ENCODE assay signal across 11 cellular contexts in genomic region chr12:104524026-104524425, GRCh38.
DNase-seq lines count a peak whose midpoint lies in the region; ATAC-seq and TF ChIP-seq lines count a peak whose summit lies in the region.
"Had no signal": no experiment of that assay in that cellular context is flagged by ENCODE, and none has a peak within 500 bp of the region (broad histone marks: within the 10 kb centered on the region; RNA-seq: fewer than 3 reads in every experiment).

No MANE protein-coding gene starts in this region.

- H3K27me3 ChIP-seq in gastrocnemius medialis: no peaks in the 10 kb centered on the region

- peaks cover 48% of the 10 kb centered on the region for H3K36me3 Mint-ChIP-seq in activated CD8-positive, alpha-beta memory T cell treated with anti-CD3 and anti-CD28 coated beads, Interleukin-2, amount 10 ng/mL, durations not matched to agents 7 days and 5 days
- H3K36me3 Mint-ChIP-seq in effector memory CD8-positive, alpha-beta T cell (ENCODE audit: insufficient read depth): peaks cover 8% of the 10 kb centered on the region
- H3K36me3 Mint-ChIP-seq in stimulated activated memory B cell treated with anti-CD40 and anti-IgM and Interleukin-4, amounts not matched to agents 10 μg/mL and 1 μg/mL and 100 μg/mL, for 72 hours: peaks cover 42% of the 10 kb centered on the region

- H3K9me3 Mint-ChIP-seq in activated CD8-positive, alpha-beta memory T cell treated with anti-CD3 and anti-CD28 coated beads, Interleukin-2, amount 10 ng/mL, durations not matched to agents 7 days and 5 days (ENCODE audit: low read depth): no peaks in the 10 kb centered on the region
- H3K9me3 Mint-ChIP-seq in effector memory CD8-positive, alpha-beta T cell: no peaks in the 10 kb centered on the region
- peaks cover 12% of the 10 kb centered on the region for H3K9me3 Mint-ChIP-seq in stimulated activated memory B cell treated with anti-CD40 and anti-IgM and Interleukin-4, amounts not matched to agents 10 μg/mL and 1 μg/mL and 100 μg/mL, for 72 hours

- TF ChIP-seq POLR2A in gastrocnemius medialis (IDR thresholded peaks at IDR 0.05): no peak

- in situ Hi-C loops in gastrocnemius medialis (cut with MboI; ENCODE audit: low sequenced_read_pairs in 4 of 4): no loop called here

- no peak for TF ChIP-seq CTCF in gastrocnemius medialis (IDR thresholded peaks at IDR 0.05 in 4 of 5, conservative IDR thresholded peaks at IDR 0.05 in 1 of 5)

- H3K27me3 Mint-ChIP-seq in activated CD8-positive, alpha-beta memory T cell treated with anti-CD3 and anti-CD28 coated beads, Interleukin-2, amount 10 ng/mL, durations not matched to agents 7 days and 5 days: no peaks in the 10 kb centered on the region
- H3K27me3 Mint-ChIP-seq in effector memory CD8-positive, alpha-beta T cell: no peaks in the 10 kb centered on the region
- H3K27me3 Mint-ChIP-seq in stimulated activated memory B cell treated with anti-CD40 and anti-IgM and Interleukin-4, amounts not matched to agents 10 μg/mL and 1 μg/mL and 100 μg/mL, for 72 hours: no peaks in the 10 kb centered on the region

- DNase-seq in activated CD8-positive, alpha-beta memory T cell treated with anti-CD3 and anti-CD28 coated beads, Interleukin-2, amount 10 ng/mL, durations not matched to agents 7 days and 5 days: no peak
- DNase-seq in activated CD8-positive, alpha-beta memory T cell treated with anti-CD3 and anti-CD28 coated beads, Interleukin-2, amount 50 U/mL, for 4 hours: no peak
- DNase-seq in NCI-H446 (lab: John Stamatoyannopoulos, UW): peak; percentile 46 to 81
- DNase-seq in effector memory CD8-positive, alpha-beta T cell: no peak
- no peak for DNase-seq in gastrocnemius medialis
- DNase-seq in SK-N-DZ (ENCODE audit: low spot score): no peak
- DNase-seq: glutamatergic neuron, mesendoderm had no signal

- H3K9me3 ChIP-seq in gastrocnemius medialis: no peaks in the 10 kb centered on the region

- CTCF ChIA-PET in activated CD8-positive, alpha-beta memory T cell treated with anti-CD3 and anti-CD28 coated beads, Interleukin-2, amount 10 ng/mL, durations not matched to agents 7 days and 5 days (lab: Charles Lee): interaction anchor here (0.9 to 1.2 kb wide), 2 partner anchors 30 to 45 kb away, joined by 3 to 4 read pairs; no protein-coding TSS in a partner anchor

- no peak overlapping the region for H3K27ac ChIP-seq in gastrocnemius medialis

- H3K4me1 ChIP-seq in gastrocnemius medialis: no peaks in the 10 kb centered on the region

- H3K4me3 Mint-ChIP-seq in activated CD8-positive, alpha-beta memory T cell treated with anti-CD3 and anti-CD28 coated beads, Interleukin-2, amount 10 ng/mL, durations not matched to agents 7 days and 5 days: no peak overlapping the region
- H3K4me3 Mint-ChIP-seq in effector memory CD8-positive, alpha-beta T cell: peak overlapping the region; percentile 42 to 67
- peak overlapping the region; percentile 60 for H3K4me3 Mint-ChIP-seq in stimulated activated memory B cell treated with anti-CD40 and anti-IgM and Interleukin-4, amounts not matched to agents 10 μg/mL and 1 μg/mL and 100 μg/mL, for 72 hours

- H3K36me3 ChIP-seq in gastrocnemius medialis: no peaks in the 10 kb centered on the region

- peak overlapping the region; percentile 45 for H3K27ac Mint-ChIP-seq in activated CD8-positive, alpha-beta memory T cell treated with anti-CD3 and anti-CD28 coated beads, Interleukin-2, amount 10 ng/mL, durations not matched to agents 7 days and 5 days
- peak overlapping the region in 1 of 2 donors; percentile 82 for H3K27ac Mint-ChIP-seq in effector memory CD8-positive, alpha-beta T cell
- H3K27ac Mint-ChIP-seq in stimulated activated memory B cell treated with anti-CD40 and anti-IgM and Interleukin-4, amounts not matched to agents 10 μg/mL and 1 μg/mL and 100 μg/mL, for 72 hours: peak overlapping the region; percentile 88

- H3K4me3 ChIP-seq in gastrocnemius medialis: no peak overlapping the region
- H3K4me3 ChIP-seq: skin epidermis had no signal

- intact Hi-C loops in gastrocnemius medialis (cut with DNase I; ENCODE audit: low total_unique reads): no loop called here

- H3K4me1 Mint-ChIP-seq in activated CD8-positive, alpha-beta memory T cell treated with anti-CD3 and anti-CD28 coated beads, Interleukin-2, amount 10 ng/mL, durations not matched to agents 7 days and 5 days: peaks cover 76% of the 10 kb centered on the region
- peaks cover 71 to 83% of the 10 kb centered on the region in 2 donors for H3K4me1 Mint-ChIP-seq in effector memory CD8-positive, alpha-beta T cell (ENCODE audit: low read depth in 2 of 2)
- peaks cover 88% of the 10 kb centered on the region for H3K4me1 Mint-ChIP-seq in stimulated activated memory B cell treated with anti-CD40 and anti-IgM and Interleukin-4, amounts not matched to agents 10 μg/mL and 1 μg/mL and 100 μg/mL, for 72 hours

- ATAC-seq in activated CD8-positive, alpha-beta memory T cell treated with anti-CD3 and anti-CD28 coated beads, Interleukin-2, amount 10 ng/mL, durations not matched to agents 7 days and 5 days: no peak
- no peak for ATAC-seq in effector memory CD8-positive, alpha-beta T cell (replicated peaks)
- no peak for ATAC-seq in stimulated activated memory B cell treated with anti-CD40 and anti-IgM and Interleukin-4, amounts not matched to agents 10 μg/mL and 1 μg/mL and 100 μg/mL, for 72 hours
- ATAC-seq in gastrocnemius medialis (no peak), GM18498 (IDR thresholded peaks at IDR 0.05; ENCODE audit: unreplicated experiment) (no peak)

Comparison
In these comparisons a context has a peak if more than half of its experiments do, and no peak if none do; other contexts are left out.
1. DNase-seq: peak in NCI-H446 (2 of 2); none in activated CD8-positive, alpha-beta memory T cell treated with anti-CD3 and anti-CD28 coated beads, Interleukin-2, amount 10 ng/mL, durations not matched to agents 7 days and 5 days (single experiment), activated CD8-positive, alpha-beta memory T cell treated with anti-CD3 and anti-CD28 coated beads, Interleukin-2, amount 50 U/mL, for 4 hours (single experiment), effector memory CD8-positive, alpha-beta T cell (0 of 3), gastrocnemius medialis (0 of 2) and SK-N-DZ (single experiment).